In genomic region chr1:54763814-54764131, GRCh38 we compare ENCODE assay signal across 8 cellular contexts. TPM values are rescaled to one million over a fixed set of nuclear protein-coding genes. Genes with fewer than 3 reads are reported as not detected.
A peak's percentile ranks its signal among the peaks of the same experiment; 100 is the strongest.
DNase-seq lines count a peak whose midpoint lies in the region; ATAC-seq and TF ChIP-seq lines count a peak whose summit lies in the region.

No MANE protein-coding gene starts in this region.

- H3K36me3 ChIP-seq in spleen: peaks cover 0 to 6% (median under 1%) of the 10 kb centered on the region in 6 donors

- intact Hi-C loops in spleen (cut with DNase I; ENCODE audit: low total_unique reads): no loop called here

- peak; percentile 37 for DNase-seq in NCI-H345 (lab: John Stamatoyannopoulos, UW)
- DNase-seq in NCI-H345 treated with DMSO at 0.1 percent for 48 hours (lab: John Stamatoyannopoulos, UW; ENCODE audit: unreplicated experiment): no peak
- DNase-seq in glutamatergic neuron: no peak
- DNase-seq in spleen: no peak
- no peak for DNase-seq in hypothalamus (lab: John Stamatoyannopoulos, UW)

- H3K27ac ChIP-seq in VCaP: peak overlapping the region; percentile 88
- H3K27ac ChIP-seq in spleen: peak overlapping the region in 7 of 8 donors; percentile 12 to 85 (median 79)

- H3K4me3 Mint-ChIP-seq in glutamatergic neuron (ENCODE audit: unreplicated experiment): peak overlapping the region; percentile 94

- WGBS in spleen, 5 donors: 3 to 6% (median 4%) methylated on average over 11 of the region's 11 CpGs

- H3K4me1 ChIP-seq in spleen: peaks cover 6 to 30% (median 17%) of the 10 kb centered on the region in 6 donors

- H3K27ac Mint-ChIP-seq in glutamatergic neuron (ENCODE audit: unreplicated experiment): peak overlapping the region; percentile 83

- TF ChIP-seq CTCF in VCaP (conservative IDR thresholded peaks at IDR 0.05) (no peak), glutamatergic neuron (IDR thresholded peaks at IDR 0.05; ENCODE audit: partially characterized antibody, unreplicated experiment) (no peak), spleen (IDR thresholded peaks at IDR 0.05 in 8 of 11, conservative IDR thresholded peaks at IDR 0.05 in 3 of 11) (no peak)

- no peak for TF ChIP-seq POLR2A in spleen (IDR thresholded peaks at IDR 0.05)

- H3K36me3 Mint-ChIP-seq in glutamatergic neuron (ENCODE audit: unreplicated experiment): no peaks in the 10 kb centered on the region

- H3K9me3 Mint-ChIP-seq in glutamatergic neuron (ENCODE audit: unreplicated experiment): peaks cover 2% of the 10 kb centered on the region

- H3K27me3 Mint-ChIP-seq in glutamatergic neuron (ENCODE audit: unreplicated experiment): peaks cover 18% of the 10 kb centered on the region

- H3K27me3 ChIP-seq in spleen (replicated peaks in 1 of 7): no peaks in the 10 kb centered on the region

- no peak for ATAC-seq in HG02763 (IDR thresholded peaks at IDR 0.05; ENCODE audit: unreplicated experiment)
- no peak for ATAC-seq in HG03460 (IDR thresholded peaks at IDR 0.05; ENCODE audit: unreplicated experiment)

- H3K4me1 Mint-ChIP-seq in glutamatergic neuron (ENCODE audit: low read depth, unreplicated experiment): peaks cover 53% of the 10 kb centered on the region

- H3K4me3 ChIP-seq in spleen: peak overlapping the region; percentile 73 to 87 (median 82)

- no peaks in the 10 kb centered on the region for H3K9me3 ChIP-seq in spleen

RNA-seq across cellular contexts. Expression of gene PARS2, which starts 0.6 kb away (rescaled TPM):
- 4.2 TPM for total RNA-seq in glutamatergic neuron (ENCODE audit: unreplicated experiment)
- total RNA-seq in spleen: 1 to 10 TPM; 2.7 to 3.8 (median 3.4) TPM
- 1 to 10 TPM in 2 of 3 donors, under 1 TPM in 1; 0.96 to 2.1 (median 1.9) TPM for polyA plus RNA-seq in spleen

RNA-seq across cellular contexts. Expression of gene TTC22, which starts 37.4 kb away (rescaled TPM):
- total RNA-seq in glutamatergic neuron (ENCODE audit: unreplicated experiment): not detected
- total RNA-seq in spleen: 1 to 10 TPM; 2.7 to 6.4 (median 3.7) TPM
- 1 to 10 TPM in 2 of 3 donors, under 1 TPM in 1; 0.73 to 1.9 (median 1.1) TPM for polyA plus RNA-seq in spleen

RNA-seq across cellular contexts. Expression of gene TTC4, which starts 48.1 kb away (rescaled TPM):
- 14.3 TPM for total RNA-seq in glutamatergic neuron (ENCODE audit: unreplicated experiment)
- total RNA-seq in spleen: 10 to 100 TPM; 15.4 to 28.5 (median 17.3) TPM
- polyA plus RNA-seq in spleen: 10 to 100 TPM; 12.1 to 15.3 (median 13.3) TPM
